ENCODE assay signal across 8 cellular contexts in the genomic region with DNA sequence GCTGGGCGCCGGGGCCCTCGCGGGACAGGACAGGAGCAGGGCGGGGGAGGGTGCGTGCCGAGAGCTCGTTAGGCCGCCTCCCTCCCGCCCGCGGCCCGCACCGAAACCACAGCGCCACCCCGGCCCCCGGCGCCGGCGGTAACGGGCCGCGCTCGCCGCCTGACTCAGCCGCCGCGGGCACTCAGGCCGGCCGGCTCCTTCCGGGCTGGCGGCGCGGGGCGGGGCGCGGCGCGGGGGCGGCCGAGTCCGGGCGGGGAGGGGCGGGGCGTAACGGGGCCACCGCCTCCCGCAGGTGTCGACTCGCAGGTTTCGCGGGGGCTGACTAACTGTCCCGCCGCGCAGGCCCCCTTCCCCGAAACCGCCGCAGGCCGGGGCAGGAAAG. TPM values are rescaled to one million over a fixed set of nuclear protein-coding genes. Genes with fewer than 3 reads are reported as not detected.
DNase-seq lines count a peak whose midpoint lies in the region; ATAC-seq and TF ChIP-seq lines count a peak whose summit lies in the region.

Gene AP5B1 (minus strand): TSS at position 207 of the 382 bp plus-strand sequence. CDS start 385 bp downstream, outside the sequence.

- H3K27ac Mint-ChIP-seq in neural crest cell (ENCODE audit: unreplicated experiment): no peak within 1 kb of the TSS

- POLR2A ChIA-PET in AG04449 (lab: Yijun Ruan, JAX): no interaction called here

- H3K36me3 Mint-ChIP-seq in neural crest cell (ENCODE audit: low read depth): peaks cover 3% of the 10 kb centered on the region

- peaks cover 37% of the 10 kb centered on the region for H3K27me3 Mint-ChIP-seq in neural crest cell (ENCODE audit: low read depth)

- H3K9ac ChIP-seq in subcutaneous abdominal adipose tissue (ENCODE audit: low read length in 5 of 5): peak within 1 kb of the TSS in 4 of 5 donors; percentile 83 to 95 (median 90)

- H3K4me3 Mint-ChIP-seq in neural crest cell: peak within 1 kb of the TSS; percentile 85

- no peaks in the 10 kb centered on the region for H3K9me3 ChIP-seq in subcutaneous abdominal adipose tissue (ENCODE audit: control insufficient read depth in 5 of 5, low read length in 5 of 5)

- no peaks in the 10 kb centered on the region for H3K9me3 Mint-ChIP-seq in neural crest cell

- H3K4me1 ChIP-seq in foreskin keratinocyte (no peaks in the 10 kb centered on the region), subcutaneous abdominal adipose tissue (ENCODE audit: control insufficient read depth in 5 of 5, insufficient read depth in 5 of 5, low read length in 5 of 5) (peaks cover 7 to 53% (median 46%) of the 10 kb centered on the region in 5 donors)

- TF ChIP-seq POLR2A in GM18505 (IDR thresholded peaks at IDR 0.05; ENCODE audit: borderline replicate concordance, extremely low read depth, insufficient read depth, insufficient read length): peak; percentile 41

- H3K36me3 ChIP-seq in subcutaneous abdominal adipose tissue (ENCODE audit: control insufficient read depth in 5 of 5, insufficient read depth in 5 of 5, low read length in 5 of 5): peaks cover 0 to 26% (median 22%) of the 10 kb centered on the region in 5 donors

- H3K4me3 ChIP-seq in AG04449 (ENCODE audit: low read depth, low read length) (peak within 1 kb of the TSS; percentile 80), subcutaneous abdominal adipose tissue (ENCODE audit: low read depth in 1 of 5, low read length in 5 of 5) (peak within 1 kb of the TSS; percentile 19 to 87 (median 83))

- no peak for TF ChIP-seq CTCF in AG04449 (IDR thresholded peaks at IDR 0.05; ENCODE audit: insufficient read depth, low read length, missing control alignments)
- peak; percentile 33 for TF ChIP-seq CTCF in foreskin keratinocyte (conservative IDR thresholded peaks at IDR 0.05)
- TF ChIP-seq CTCF in neural crest cell (conservative IDR thresholded peaks at IDR 0.05): no peak

- H3K4me1 Mint-ChIP-seq in neural crest cell: peaks cover 8% of the 10 kb centered on the region

- H3K27ac ChIP-seq in foreskin keratinocyte (peak within 1 kb of the TSS; percentile 91), subcutaneous abdominal adipose tissue (ENCODE audit: low read depth, low read length) (peak within 1 kb of the TSS; percentile 85)

- CTCF ChIA-PET in AG04449 (lab: Yijun Ruan, JAX): interaction anchor here (0.9 to 4.0 kb wide), 26 partner anchors 10 to 207 kb away, joined by 3 to 76 read pairs (median 7); partner anchors contain the start of genes FIBP, KAT5, RNASEH2C and SNX32

- DNase-seq in AG04449 (ENCODE audit: low read depth, low spot score): no peak
- peak; percentile 70 for DNase-seq in activated gamma-delta T cell (lab: John Stamatoyannopoulos, UW)
- peak in 1 of 2 donors; percentile 33 for DNase-seq in foreskin keratinocyte
- no peak for DNase-seq in neural crest cell (ENCODE audit: low read depth, low spot score)

- peaks cover 2% of the 10 kb centered on the region for H3K27me3 ChIP-seq in foreskin keratinocyte
- peaks cover 5 to 11% (median 6%) of the 10 kb centered on the region in 5 donors for H3K27me3 ChIP-seq in subcutaneous abdominal adipose tissue (ENCODE audit: control insufficient read depth in 5 of 5, insufficient read depth in 4 of 5, low read length in 5 of 5)

- peak; percentile 53 for ATAC-seq in GM18505 (IDR thresholded peaks at IDR 0.05; ENCODE audit: unreplicated experiment)
- peak; percentile 48 for ATAC-seq in HG03064 (IDR thresholded peaks at IDR 0.05; ENCODE audit: low read depth, unreplicated experiment)
- ATAC-seq in foreskin keratinocyte: peak; percentile 66

TF ChIP-seq in PFSK-1, 5 proteins besides CTCF, POLR2A, EP300 and RAD21:
- no peak for TF ChIP-seq SIN3A (IDR thresholded peaks at IDR 0.05; ENCODE audit: borderline replicate concordance, insufficient read depth, low read length)
- TF ChIP-seq FOXP2 (optimal IDR thresholded peaks at IDR 0.05; ENCODE audit: borderline replicate concordance, extremely low read depth, extremely low read length, insufficient read depth): peak; percentile 43
TF ChIP-seq in PFSK-1: peak in this region for 1.

RNA-seq across cellular contexts. Expression of gene AP5B1, which starts in this region (rescaled TPM):
- 14.5 TPM for polyA plus RNA-seq in PFSK-1 (2012; ENCODE audit: insufficient read length, low read depth)
- total RNA-seq in foreskin keratinocyte (10.8 and 11.8 TPM in 2 replicates), neural crest cell (10.7 and 10.8 TPM in 2 replicates)
- polyA plus RNA-seq in foreskin keratinocyte: 5.9 TPM in 2 replicates
